ENCODE assay signal across 26 cellular contexts in genomic region chr5:16912080-16912479, GRCh38.
"Had no signal": no experiment of that assay in that cellular context is flagged by ENCODE, and none has a peak within 500 bp of the region (broad histone marks: within the 10 kb centered on the region; RNA-seq: fewer than 3 reads in every experiment).

No MANE protein-coding gene starts in this region.

- ATAC-seq: activated CD8-positive, alpha-beta T cell treated with anti-CD3 and anti-CD28 coated beads for 36 hours; activated naive CD4-positive, alpha-beta T cell treated with anti-CD3 and anti-CD28 coated beads, Interleukin-2, amount 50 U/mL, for 72 hours; mucosa of descending colon; right lobe of liver; stimulated activated naive CD8-positive, alpha-beta T cell treated with anti-CD3 and anti-CD28 coated beads, Interleukin-15, Interleukin-2, amounts not matched to agents 100 U/mL and 50 U/mL, for 24 hours; T-helper 17 cell had no signal

- H3K27ac ChIP-seq: esophagus squamous epithelium, left ventricle myocardium inferior, neutrophil, ovary, right lobe of liver, thoracic aorta, upper lobe of left lung, vagina had no signal

- H3K4me3 Mint-ChIP-seq: activated CD4-positive, alpha-beta T cell treated with anti-CD3 and anti-CD28 coated beads, Interleukin-2, amount 10 ng/mL, durations not matched to agents 24 days and 14 days; activated CD8-positive, alpha-beta T cell treated with anti-CD3 and anti-CD28 coated beads for 36 hours; nephron; T-helper 17 cell had no signal

- H3K27me3 Mint-ChIP-seq: activated CD4-positive, alpha-beta T cell treated with anti-CD3 and anti-CD28 coated beads, Interleukin-2, amount 10 ng/mL, durations not matched to agents 24 days and 14 days; activated CD8-positive, alpha-beta T cell treated with anti-CD3 and anti-CD28 coated beads for 36 hours; progenitor cell of endocrine pancreas; T-helper 17 cell had no signal

- H3K27me3 ChIP-seq: colonic mucosa, esophagus squamous epithelium, neutrophil, ovary, right lobe of liver, upper lobe of left lung, vagina had no signal

- H3K4me1 Mint-ChIP-seq: activated CD4-positive, alpha-beta T cell treated with anti-CD3 and anti-CD28 coated beads, Interleukin-2, amount 10 ng/mL, durations not matched to agents 24 days and 14 days; T-helper 17 cell had no signal

- H3K9me3 Mint-ChIP-seq: nephron had no signal

- H3K4me1 ChIP-seq: left ventricle myocardium inferior, right lobe of liver had no signal

- H3K36me3 Mint-ChIP-seq: activated naive CD4-positive, alpha-beta T cell treated with anti-CD3 and anti-CD28 coated beads, Interleukin-2, amount 50 U/mL, for 72 hours had no signal

- H3K4me3 ChIP-seq: colonic mucosa, esophagus squamous epithelium, left ventricle myocardium inferior, lung, mucosa of descending colon, ovary, right lobe of liver, thoracic aorta, upper lobe of left lung, vagina had no signal

- H3K27ac Mint-ChIP-seq: activated CD4-positive, alpha-beta T cell treated with anti-CD3 and anti-CD28 coated beads, Interleukin-2, amount 10 ng/mL, durations not matched to agents 24 days and 14 days; activated CD8-positive, alpha-beta T cell treated with anti-CD3 and anti-CD28 coated beads for 36 hours; activated naive CD4-positive, alpha-beta T cell treated with anti-CD3 and anti-CD28 coated beads, Interleukin-2, amount 50 U/mL, for 72 hours; activated T-helper 2 cell treated with anti-CD3 and anti-CD28 coated beads, Interferon-gamma antibody, Interleukin-2, Interleukin-4, amounts not matched to agents 10 μg/mL and 5 μg/mL and 100 μg/mL, durations not matched to agents 14 hours and 24 hours and 36 hours; progenitor cell of endocrine pancreas; T-helper 17 cell had no signal

- DNase-seq: activated CD4-positive, alpha-beta T cell treated with anti-CD3 and anti-CD28 coated beads, Interleukin-2, amount 10 ng/mL, durations not matched to agents 24 days and 14 days; activated CD4-positive, CD25-positive, alpha-beta regulatory T cell treated with anti-CD3 and anti-CD28 coated beads, Interleukin-2, amount 50 U/mL, for 72 hours; activated CD8-positive, alpha-beta T cell treated with anti-CD3 and anti-CD28 coated beads for 36 hours; activated naive CD4-positive, alpha-beta T cell; activated T-cell treated with anti-CD3 and anti-CD28 coated beads, Interleukin-2, amount 50 U/mL, for 48 hours; colonic mucosa; effector CD8-positive, alpha-beta T cell; esophagus squamous epithelium; islet precursor cell; left ventricle myocardium inferior; right lobe of liver; stimulated activated CD4-positive, alpha-beta T cell treated with anti-CD3 and anti-CD28 coated beads, Interleukin-2, amount 100 ng/mL, for 48 hours; stimulated activated naive CD8-positive, alpha-beta T cell treated with anti-CD3 and anti-CD28 coated beads, Interleukin-15, Interleukin-2, amounts not matched to agents 100 U/mL and 50 U/mL, for 24 hours; T-helper 17 cell; T1000; upper lobe of left lung had no signal

- H3K36me3 ChIP-seq: colonic mucosa, esophagus squamous epithelium, left ventricle myocardium inferior, neutrophil, ovary, right lobe of liver, thoracic aorta, upper lobe of left lung, vagina had no signal

- H3K9me3 ChIP-seq: colonic mucosa, esophagus squamous epithelium, left ventricle myocardium inferior, mucosa of descending colon, neutrophil, ovary, right lobe of liver, thoracic aorta, upper lobe of left lung, vagina had no signal
